Comparison of ENCODE assay signal across 13 cellular contexts in the genomic region with DNA sequence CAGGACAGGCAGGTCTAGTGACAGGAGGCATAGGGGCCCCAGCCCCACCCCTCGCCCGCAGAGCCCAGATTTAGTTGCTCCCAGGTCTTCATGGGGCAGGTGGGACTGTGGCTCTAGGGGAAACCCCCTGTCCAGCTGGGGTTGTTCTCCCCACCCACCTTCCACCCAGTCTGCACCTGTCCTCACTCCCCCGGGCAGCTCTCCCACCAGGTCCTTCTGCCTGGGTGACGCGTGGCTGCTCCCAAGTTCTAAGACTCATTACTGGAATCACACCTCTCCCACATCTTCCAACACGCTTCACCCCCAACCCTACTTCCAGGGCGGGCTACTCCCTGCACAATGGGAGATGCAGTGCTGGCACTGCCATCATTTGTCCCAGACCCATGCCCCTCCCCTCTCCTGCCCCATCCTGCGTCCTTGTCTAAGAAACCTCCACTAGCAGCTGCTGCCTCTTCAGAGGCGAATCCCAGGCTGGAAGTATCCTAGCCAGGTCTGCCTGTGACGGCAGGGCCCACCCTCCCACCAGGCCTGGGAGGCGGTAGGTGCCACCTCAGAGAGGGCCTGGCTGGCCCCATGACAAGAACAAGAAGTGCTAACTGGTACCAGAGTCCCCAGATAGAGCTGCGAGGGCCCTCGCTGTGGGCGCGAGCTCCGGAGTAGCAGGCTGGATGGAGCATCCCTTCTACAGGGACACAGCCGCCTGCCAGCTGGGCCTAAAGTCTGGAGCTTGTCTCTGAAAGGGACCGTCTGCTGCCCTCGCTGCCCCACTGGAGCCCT. TPM values are rescaled to one million over a fixed set of nuclear protein-coding genes. Genes with fewer than 3 reads are reported as not detected.
A peak's percentile ranks its signal among the peaks of the same experiment; 100 is the strongest.
DNase-seq lines count a peak whose midpoint lies in the region; ATAC-seq and TF ChIP-seq lines count a peak whose summit lies in the region.
"Had no signal": no experiment of that assay in that cellular context is flagged by ENCODE, and none has a peak within 500 bp of the region (broad histone marks: within the 10 kb centered on the region; RNA-seq: fewer than 3 reads in every experiment).

No MANE protein-coding gene starts in this region.

- H3K23ac ChIP-seq in trophoblast cell (ENCODE audit: low read length): no peak overlapping the region

- no peak overlapping the region for H2BK5ac ChIP-seq in trophoblast cell (ENCODE audit: low read depth, low read length, poor library complexity)

- no peak overlapping the region for H3K14ac ChIP-seq in trophoblast cell (ENCODE audit: low read length)

- H4K12ac ChIP-seq in trophoblast cell (ENCODE audit: low read depth, low read length): no peak overlapping the region

- no peak overlapping the region for H3K18ac ChIP-seq in trophoblast cell (ENCODE audit: low read length)

- H3K4me2 ChIP-seq in trophoblast cell (ENCODE audit: low read length): no peak overlapping the region
- H3K4me2 ChIP-seq: A549 had no signal

- H2BK120ac ChIP-seq in trophoblast cell (ENCODE audit: insufficient read depth, low read length, poor library complexity): no peak overlapping the region

- no peaks in the 10 kb centered on the region for H3K4me1 ChIP-seq in HEK293 (ENCODE audit: control insufficient read depth, insufficient read depth, low read length)
- H3K4me1 ChIP-seq in trophoblast cell (ENCODE audit: control insufficient read depth in 1 of 2, insufficient read depth in 2 of 2, low read length in 2 of 2): peaks cover 0 to 6% of the 10 kb centered on the region in 2 experiments
- H3K4me1 ChIP-seq: A549 had no signal

- DNase-seq in trophoblast cell (no peak), NAMALWA (ENCODE audit: low spot score) (no peak)
- DNase-seq: CD4-positive, CD25-positive, alpha-beta regulatory T cell; DMS53; GF-D8; GM23248 had no signal

- H3K36me3 ChIP-seq in HEK293 (ENCODE audit: control insufficient read depth in 2 of 2, insufficient read depth in 1 of 2, low read length in 2 of 2): peaks cover 0 to 17% of the 10 kb centered on the region in 2 experiments; a peak in 1 of 3 replicates
- peaks cover 13 to 20% of the 10 kb centered on the region in 2 experiments for H3K36me3 ChIP-seq in trophoblast cell (ENCODE audit: control insufficient read depth in 1 of 2, insufficient read depth in 2 of 2, low read length in 2 of 2)

- no peaks in the 10 kb centered on the region for H3K79me1 ChIP-seq in trophoblast cell (ENCODE audit: low read length)

- H4K8ac ChIP-seq in trophoblast cell (ENCODE audit: low read depth, low read length): no peak overlapping the region

- POLR2A ChIA-PET in HEK293 (lab: Yijun Ruan, JAX): no interaction called here

- H3K4me3 ChIP-seq in HEK293 (ENCODE audit: low read depth, low read length) (no peak overlapping the region), trophoblast cell (ENCODE audit: low read depth, low read length) (peak overlapping the region; percentile 5)
- H3K4me3 ChIP-seq: A549, GM23248 had no signal

- no peak overlapping the region for H2BK12ac ChIP-seq in trophoblast cell (ENCODE audit: low read length)

- no peaks in the 10 kb centered on the region for H3K9me3 ChIP-seq in HEK293 (ENCODE audit: control insufficient read depth, insufficient read depth, low read depth, low read length)
- H3K9me3 ChIP-seq in trophoblast cell (ENCODE audit: insufficient read depth, low read depth, low read length): no peaks in the 10 kb centered on the region
- H3K9me3 ChIP-seq: A549 had no signal

- CTCF ChIA-PET in HEK293 (lab: Yijun Ruan, JAX): interaction anchor here (19.0 kb wide), 1 partner anchor 26 kb away, joined by 239 read pairs; a partner anchor contains a TSS

- H3K79me2 ChIP-seq in trophoblast cell (ENCODE audit: control insufficient read depth, insufficient read depth, low read length, poor library complexity): no peaks in the 10 kb centered on the region

- H3K27me3 ChIP-seq in trophoblast cell (ENCODE audit: insufficient read depth, low read length): no peaks in the 10 kb centered on the region

- H3K9ac ChIP-seq in trophoblast cell (ENCODE audit: low read length): no peak overlapping the region
- H3K9ac ChIP-seq: GM23248 had no signal

- ATAC-seq in HG03196 (IDR thresholded peaks at IDR 0.05; ENCODE audit: unreplicated experiment): no peak
- ATAC-seq in HG02588 (IDR thresholded peaks at IDR 0.05; ENCODE audit: unreplicated experiment): no peak
- ATAC-seq: A549, HCT116 had no signal

- H3K27ac ChIP-seq in HEK293 (ENCODE audit: extremely low read depth, low read depth, low read length): no peak overlapping the region
- H3K27ac ChIP-seq in cingulate gyrus (ENCODE audit: low read depth, low read length): peak overlapping the region; percentile 29
- H3K27ac ChIP-seq in trophoblast cell (ENCODE audit: low read depth, low read length): no peak overlapping the region
- H3K27ac ChIP-seq: A549, GM23248 had no signal

- no peak overlapping the region for H4K91ac ChIP-seq in trophoblast cell (ENCODE audit: low read depth, low read length)

- H2AK5ac ChIP-seq in trophoblast cell (ENCODE audit: low read length): no peak overlapping the region

- H3K4ac ChIP-seq in trophoblast cell (ENCODE audit: low read depth, low read length): no peak overlapping the region

- no peak for TF ChIP-seq CTCF in HEK293 (tag by site-specific recombination; IDR thresholded peaks at IDR 0.05)

- no CpG with 5 or more reads among the region's 19 CpGs for WGBS in trophoblast cell (ENCODE audit: extremely low coverage, insufficient coverage, insufficient read length)

- no peak overlapping the region for H2AFZ ChIP-seq in trophoblast cell (ENCODE audit: insufficient read depth, low read length, poor library complexity)
- H2AFZ ChIP-seq: GM23248 had no signal

TF ChIP-seq in HEK293, 187 proteins besides CTCF, POLR2A, EP300 and RAD21:
- TF ChIP-seq HOXC10 (CRISPR knock-in tag; IDR thresholded peaks at IDR 0.05) (0 out of 2 replicates have a peak, but pooled peaks have one; percentile 54), ZNF404 (tag by site-specific recombination; IDR thresholded peaks at IDR 0.05) (no peak), ZFHX2 (tag by site-specific recombination; conservative IDR thresholded peaks at IDR 0.05) (peak; percentile 65), EGR2 (tag by site-specific recombination; IDR thresholded peaks at IDR 0.05; ENCODE audit: low read depth) (peak; percentile 71)

RNA-seq across cellular contexts. Expression of a gene that starts 22.8 kb away (rescaled TPM):
- 0.10 and 0.15 TPM in 2 replicates for polyA plus RNA-seq in trophoblast cell (2013)
- polyA plus RNA-seq: CD4-positive, CD25-positive, alpha-beta regulatory T cell; GM23248 had no signal

RNA-seq across cellular contexts. Expression of a gene that starts 35.9 kb away (rescaled TPM):
- 12.9 and 13.4 TPM in 2 replicates for polyA plus RNA-seq in trophoblast cell (2013)

RNA-seq across cellular contexts. Expression of a gene that starts 56.6 kb away (rescaled TPM):
- polyA plus RNA-seq in trophoblast cell (2013): 0.22 and 0.35 TPM in 2 replicates
- polyA plus RNA-seq: BJ; CD4-positive, CD25-positive, alpha-beta regulatory T cell; GM23248 had no signal
